1 cellular context compared by ENCODE assay signal in the genomic region with DNA sequence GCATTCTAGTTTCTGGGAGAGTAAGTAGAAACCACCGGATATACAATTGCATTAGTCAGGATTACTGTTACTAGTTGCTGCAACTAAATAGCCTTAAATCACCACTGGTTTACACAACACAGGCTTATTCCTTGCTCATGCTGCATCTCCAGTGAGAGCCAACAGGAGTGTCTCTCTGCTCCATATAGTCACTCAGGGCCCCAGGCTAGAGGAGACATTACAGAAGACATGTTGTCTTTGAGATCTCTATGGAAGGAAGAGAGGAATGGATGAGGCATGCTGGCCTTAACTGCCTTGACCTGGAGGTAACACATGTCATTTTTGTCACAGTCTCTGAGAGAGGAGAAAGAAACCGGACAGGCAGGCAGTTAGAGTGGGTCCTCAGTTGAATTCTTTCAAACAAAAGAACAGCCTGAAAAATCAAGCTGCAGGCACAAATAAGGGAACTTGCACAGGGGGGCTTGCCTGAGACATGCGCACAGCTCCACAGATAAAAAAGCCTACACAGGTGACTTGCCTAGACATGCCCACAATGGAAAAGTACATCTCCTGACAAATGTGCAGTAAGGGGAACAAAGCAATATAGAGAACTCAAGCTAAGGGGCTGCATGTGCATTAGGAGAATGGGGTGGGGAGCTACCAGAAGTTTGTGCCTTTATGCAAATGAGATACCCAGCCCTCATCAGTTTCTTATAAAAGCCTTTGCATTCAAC.
TF ChIP-seq lines count a peak whose summit lies in the region.

No MANE protein-coding gene starts in this region.

TF ChIP-seq in H1, 55 proteins besides CTCF, POLR2A, EP300 and RAD21:
- no peak for TF ChIP-seq SIX5 (IDR thresholded peaks at IDR 0.05; ENCODE audit: low read depth, low read length)
- TF ChIP-seq TBP (IDR thresholded peaks at IDR 0.05; ENCODE audit: low read depth, low read length): no peak
- TF ChIP-seq RBBP5 (IDR thresholded peaks at IDR 0.05; ENCODE audit: borderline replicate concordance, low read depth, low read length): no peak
- no peak for TF ChIP-seq SP4 (IDR thresholded peaks at IDR 0.05; ENCODE audit: low read length)
- no peak for TF ChIP-seq TEAD4 (IDR thresholded peaks at IDR 0.05; ENCODE audit: low read depth, low read length)
- TF ChIP-seq, protein P1, sequence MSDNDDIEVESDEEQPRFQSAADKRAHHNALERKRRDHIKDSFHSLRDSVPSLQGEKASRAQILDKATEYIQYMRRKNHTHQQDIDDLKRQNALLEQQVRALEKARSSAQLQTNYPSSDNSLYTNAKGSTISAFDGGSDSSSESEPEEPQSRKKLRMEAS (IDR thresholded peaks at IDR 0.05): no peak
- no peak for TF ChIP-seq CHD2 (IDR thresholded peaks at IDR 0.05; ENCODE audit: low read length)
- no peak for TF ChIP-seq PHF8 (conservative IDR thresholded peaks at IDR 0.05; ENCODE audit: low read depth, low read length)
- no peak for TF ChIP-seq JUN (IDR thresholded peaks at IDR 0.05; ENCODE audit: low read depth, low read length)
- no peak for TF ChIP-seq KDM4A (IDR thresholded peaks at IDR 0.05; ENCODE audit: low read depth, low read length, severe bottlenecking)
- no peak for TF ChIP-seq RFX5 (IDR thresholded peaks at IDR 0.05; ENCODE audit: borderline replicate concordance, low read depth, low read length)
- no peak for TF ChIP-seq HDAC2 (IDR thresholded peaks at IDR 0.05; ENCODE audit: borderline replicate concordance in 1 of 2, low read depth in 2 of 2, low read length in 2 of 2)
- no peak for TF ChIP-seq SP1 (IDR thresholded peaks at IDR 0.05; ENCODE audit: low read depth, low read length)
- TF ChIP-seq JUND (IDR thresholded peaks at IDR 0.05; ENCODE audit: low read length): no peak
- no peak for TF ChIP-seq BRCA1 (IDR thresholded peaks at IDR 0.05; ENCODE audit: low read depth, low read length)
- no peak for TF ChIP-seq RXRA (IDR thresholded peaks at IDR 0.05; ENCODE audit: insufficient read depth, low read depth, low read length)
- TF ChIP-seq YY1 (IDR thresholded peaks at IDR 0.05; ENCODE audit: low read depth, low read length): no peak
- no peak for TF ChIP-seq E2F6 (IDR thresholded peaks at IDR 0.05)
- no peak for TF ChIP-seq TAF1 (IDR thresholded peaks at IDR 0.05; ENCODE audit: low read depth, low read length)
TF ChIP-seq in H1: peak in this region for 0.
